Comparison of ENCODE assay signal across 8 cellular contexts in genomic region chr9:112332674-112332976, GRCh38. TPM values are rescaled to one million over a fixed set of nuclear protein-coding genes. Genes with fewer than 3 reads are reported as not detected.
DNase-seq lines count a peak whose midpoint lies in the region; ATAC-seq and TF ChIP-seq lines count a peak whose summit lies in the region.

No MANE protein-coding gene starts in this region.

- H3K79me2 ChIP-seq in KMS-11 (ENCODE audit: insufficient read depth, low read depth), result peaks cover 50% of the 10 kb centered on the region

- no peaks in the 10 kb centered on the region for H3K9me3 ChIP-seq in BLaER1

- H3K27ac Mint-ChIP-seq in natural killer cell, result peak overlapping the region; percentile 90 to 92

- intact Hi-C loops in natural killer cell (cut with micrococcal nuclease), result loop anchor here (2.0 to 5.0 kb wide), 6 partner anchors 16 to 435 kb away; partner anchors contain the start of genes INIP, KIAA1958, SNX30 and UGCG

- H3K27me3 ChIP-seq in BLaER1 (no peaks in the 10 kb centered on the region), KMS-11 (ENCODE audit: insufficient read depth, low read depth) (no peaks in the 10 kb centered on the region)

- H4K20me1 ChIP-seq in BLaER1, result peaks cover 44% of the 10 kb centered on the region
- no peaks in the 10 kb centered on the region for H4K20me1 ChIP-seq in KMS-11 (ENCODE audit: insufficient read depth)

- no peaks in the 10 kb centered on the region for H3K27me3 Mint-ChIP-seq in natural killer cell (ENCODE audit: low read depth in 2 of 2)

- H3K9ac ChIP-seq in BLaER1 (peak overlapping the region; percentile 96), KMS-11 (peak overlapping the region; percentile 73)

- H3K4me3 ChIP-seq in BLaER1 (peak overlapping the region; percentile 90), KMS-11 (IDR thresholded peaks at IDR 0.05; ENCODE audit: insufficient read depth, low read depth, low read length) (no peak overlapping the region)

- peaks cover 5% of the 10 kb centered on the region for H3K36me3 ChIP-seq in BLaER1
- no peaks in the 10 kb centered on the region for H3K36me3 ChIP-seq in KMS-11 (ENCODE audit: insufficient read depth)

- no peaks in the 10 kb centered on the region for H3K36me3 Mint-ChIP-seq in natural killer cell

- H3K4me3 Mint-ChIP-seq in natural killer cell, result peak overlapping the region; percentile 96

- no peak for DNase-seq in natural killer cell
- no peak for DNase-seq in NCI-H524 treated with DMSO at 0.1 percent for 48 hours (lab: John Stamatoyannopoulos, UW)
- no peak for DNase-seq in NCI-H1417 treated with DMSO at 0.1 percent for 48 hours (lab: John Stamatoyannopoulos, UW)
- DNase-seq in stimulated activated CD4-positive, alpha-beta T cell treated with anti-CD3 and anti-CD28 coated beads, Interleukin-4, amount 100 ng/mL, for 24 hours, result no peak

- H3K4me1 ChIP-seq in BLaER1, result peaks cover 33% of the 10 kb centered on the region
- H3K4me1 ChIP-seq in KMS-11 (ENCODE audit: low read depth, poor library complexity, severe bottlenecking), result peaks cover 35% of the 10 kb centered on the region

- H3K27ac ChIP-seq in BLaER1, result peak overlapping the region; percentile 96
- peak overlapping the region; percentile 85 for H3K27ac ChIP-seq in KMS-11
- peak overlapping the region; percentile 87 for H3K27ac ChIP-seq in cingulate gyrus (ENCODE audit: low read depth, low read length)

- H2AFZ ChIP-seq in KMS-11 (ENCODE audit: low read depth), result peak overlapping the region; percentile 57

- ATAC-seq in natural killer cell (no peak), HG02884 (IDR thresholded peaks at IDR 0.05; ENCODE audit: unreplicated experiment) (no peak)

- no peaks in the 10 kb centered on the region for H3K9me3 Mint-ChIP-seq in natural killer cell

- H3K4me2 ChIP-seq in BLaER1 (peak overlapping the region; percentile 77), KMS-11 (peak overlapping the region; percentile 91)

- H3K4me1 Mint-ChIP-seq in natural killer cell, result peaks cover 49% of the 10 kb centered on the region in 2 donors

- TF ChIP-seq CTCF in KMS-11 (conservative IDR thresholded peaks at IDR 0.05; ENCODE audit: low read depth, low read length) (0 out of 2 replicates have a peak, but pooled peaks have one; percentile 20), natural killer cell (IDR thresholded peaks at IDR 0.05) (no peak)

RNA-seq across cellular contexts. Expression of gene PTBP3, which starts 0.8 kb away (rescaled TPM):
- total RNA-seq in natural killer cell, result 100 to 1,000 TPM; 135 to 156 (median 140) TPM

RNA-seq across cellular contexts. Expression of gene HSDL2, which starts 47.3 kb away (rescaled TPM):
- total RNA-seq in natural killer cell, result 10 to 100 TPM in 1 of 3 donors, 1 to 10 TPM in 2; 7.9 to 18.3 (median 8.6) TPM
